10 cellular contexts compared by ENCODE assay signal in the genomic region with DNA sequence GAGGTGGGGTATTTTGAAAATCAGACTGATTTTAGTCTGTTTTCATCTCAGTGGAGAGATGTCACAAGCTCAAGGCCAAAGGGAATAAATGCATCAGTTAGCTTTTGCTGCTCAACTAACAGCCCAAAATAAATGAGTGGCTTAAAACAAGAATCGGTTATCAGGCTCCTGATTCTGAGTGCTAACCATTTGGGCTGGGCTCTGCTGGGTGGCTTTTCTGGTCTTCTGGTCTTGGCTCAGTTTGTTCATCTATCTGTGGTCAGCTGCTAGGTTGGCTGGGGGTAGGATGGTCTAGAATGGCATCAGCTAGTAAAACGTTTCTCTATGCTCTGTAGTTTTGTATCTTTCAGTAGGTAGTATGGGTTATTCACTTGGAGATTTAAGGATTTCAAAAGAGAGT.
"Had no signal": no experiment of that assay in that cellular context is flagged by ENCODE, and none has a peak within 500 bp of the region (broad histone marks: within the 10 kb centered on the region; RNA-seq: fewer than 3 reads in every experiment).

No MANE protein-coding gene starts in this region.

- H3K9ac ChIP-seq: GM23248 had no signal

- H3K9me3 Mint-ChIP-seq: H9, HFFc6 had no signal

- H3K4me3 Mint-ChIP-seq: H9, HFFc6 had no signal

- H3K4me3 ChIP-seq: GM23248, HAP-1 had no signal

- H2AFZ ChIP-seq: GM23248 had no signal

- FAIRE-seq: H1, H54 had no signal

- H3K36me3 ChIP-seq: HAP-1 had no signal

- H3K9me3 ChIP-seq: HAP-1 had no signal

- H3K27ac ChIP-seq: GM23248 had no signal

- H3K4me1 ChIP-seq: HAP-1 had no signal

- DNase-seq: GM23248, GOT3, H7, H9, HCEC 1CT, HFFc6 had no signal

- H3K27ac Mint-ChIP-seq: H9, HFFc6 had no signal

- H3K4me1 Mint-ChIP-seq: H9 had no signal

- ATAC-seq: HCT116 had no signal
